Comparison of ENCODE assay signal across 11 cellular contexts in the genomic region with DNA sequence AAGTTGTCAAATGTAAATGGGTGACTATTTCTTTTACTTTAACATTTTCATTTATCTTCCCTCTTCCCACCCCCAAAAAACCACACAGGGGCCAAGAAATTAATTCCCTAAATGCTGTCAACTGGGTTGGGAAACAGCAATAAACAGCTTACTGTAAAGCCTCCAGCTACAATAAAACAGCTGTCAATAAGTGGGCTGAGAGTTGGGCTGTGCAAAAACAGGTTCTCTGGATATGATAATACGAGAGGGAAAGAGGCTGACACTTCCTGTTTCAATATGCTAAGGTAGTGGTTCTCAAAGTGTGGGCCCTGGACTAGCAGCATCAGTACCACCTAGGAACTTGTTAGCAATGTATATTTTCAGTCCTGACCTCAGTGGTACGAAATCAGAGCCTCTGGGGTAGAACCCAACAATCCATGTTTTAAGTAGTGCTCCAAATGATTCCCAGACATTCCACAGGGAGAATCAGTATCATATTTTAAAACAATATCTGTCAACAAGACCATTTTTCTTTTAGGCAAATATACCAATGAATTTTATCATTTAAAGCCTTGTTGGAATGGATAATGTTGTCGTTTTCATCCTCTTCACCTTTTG. TPM values are rescaled to one million over a fixed set of nuclear protein-coding genes. Genes with fewer than 3 reads are reported as not detected.
DNase-seq lines count a peak whose midpoint lies in the region; ATAC-seq, FAIRE-seq and TF ChIP-seq lines count a peak whose summit lies in the region.
"Had no signal": no experiment of that assay in that cellular context is flagged by ENCODE, and none has a peak within 500 bp of the region (broad histone marks: within the 10 kb centered on the region; RNA-seq: fewer than 3 reads in every experiment).

No MANE protein-coding gene starts in this region.

- DNase-seq in heart left ventricle = no peak
- DNase-seq in left cardiac atrium = no peak
- peak in 1 of 4 experiments; percentile 13 for DNase-seq in K562 (ENCODE audit: extremely low read depth in 1 of 4, low spot score in 3 of 4)
- DNase-seq in thoracic aorta (ENCODE audit: low spot score) = no peak
- no peak for DNase-seq in activated CD4-positive, alpha-beta T cell treated with anti-CD3 and anti-CD28 coated beads, Interleukin-2, amount 50 U/mL, for 1 hour
- no peak for DNase-seq in central memory CD4-positive, alpha-beta T cell
- DNase-seq: lower lobe of right lung, upper lobe of right lung had no signal

- ATAC-seq in heart left ventricle (peak in 2 of 4 donors; percentile 25 to 26), left cardiac atrium (no peak), HG03135 (IDR thresholded peaks at IDR 0.05; ENCODE audit: unreplicated experiment) (peak; percentile 72), K562 (peak; percentile 76), thoracic aorta (ENCODE audit: insufficient number of reproducible peaks, low FRiP score, low read depth) (no peak), HG03432 (IDR thresholded peaks at IDR 0.05; ENCODE audit: unreplicated experiment) (no peak)
- ATAC-seq: lower lobe of right lung, upper lobe of right lung had no signal

- TF ChIP-seq EP300 in K562 (IDR thresholded peaks at IDR 0.05; ENCODE audit: low read length) = no peak

- no peaks in the 10 kb centered on the region for H3K79me2 ChIP-seq in K562 (ENCODE audit: control insufficient read depth, insufficient read depth, low read length)

- peak overlapping the region; percentile 56 for H2AFZ ChIP-seq in K562 (ENCODE audit: low read depth, low read length)

- in situ Hi-C loops in K562 (cut with MboI) = no loop called here

- POLR2A ChIA-PET in K562 (lab: Yijun Ruan, JAX) = no interaction called here

- FAIRE-seq in K562 (lab: Jason Lieb, UNC) = no peak

- no peaks in the 10 kb centered on the region for H3K27me3 ChIP-seq in heart left ventricle
- H3K27me3 ChIP-seq in K562 (ENCODE audit: control insufficient read depth in 2 of 2, insufficient read depth in 2 of 2, low read length in 2 of 2) = no peaks in the 10 kb centered on the region
- H3K27me3 ChIP-seq in thoracic aorta (replicated peaks; ENCODE audit: insufficient read depth) = no peaks in the 10 kb centered on the region
- H3K27me3 ChIP-seq: upper lobe of right lung had no signal

- no peak for TF ChIP-seq CTCF in heart left ventricle (IDR thresholded peaks at IDR 0.05)
- TF ChIP-seq CTCF in K562 (IDR thresholded peaks at IDR 0.05 in 2 of 3, conservative IDR thresholded peaks at IDR 0.05 in 1 of 3; ENCODE audit: insufficient read depth in 2 of 3, low read depth in 1 of 3, low read length in 3 of 3) = no peak
- TF ChIP-seq CTCF in thoracic aorta (IDR thresholded peaks at IDR 0.05) = no peak

- no peak overlapping the region for H3K4me2 ChIP-seq in K562 (ENCODE audit: insufficient read depth, low read length)

- no peak overlapping the region for H3K9ac ChIP-seq in K562 (ENCODE audit: insufficient read depth in 1 of 2, low read depth in 2 of 2, low read length in 2 of 2)

- intact Hi-C loops in heart left ventricle (cut with DNase I) (loop anchor here in 9 of 10 donors (2.0 to 10.0 kb wide), 12 partner anchors 74 to 1567 kb away; no protein-coding TSS in a partner anchor), left cardiac atrium (cut with DNase I) (loop anchor here (10.0 kb wide), 4 partner anchors 147 to 1307 kb away; no protein-coding TSS in a partner anchor), K562 (cut with micrococcal nuclease) (loop anchor here (5.0 to 10.0 kb wide), 2 partner anchors 144 to 727 kb away; no protein-coding TSS in a partner anchor)

- no TSS peak for BruUV-seq in K562 (replicated peaks; lab: Mats Ljungman, UMichigan)

- 41 to 55% (median 48%) methylated on average over 3 of the region's 3 CpGs for WGBS in heart left ventricle, 4 donors
- WGBS in K562 (ENCODE audit: insufficient coverage, low coverage, missing lambda C conversion rate) = 22% methylated on average over 3 of the region's 3 CpGs

- no peak for TF ChIP-seq POLR2A in heart left ventricle (IDR thresholded peaks at IDR 0.05)
- TF ChIP-seq POLR2A in K562 (conservative IDR thresholded peaks at IDR 0.05) = no peak

- CTCF ChIA-PET in K562 (lab: Yijun Ruan, JAX; ENCODE audit: low intra/inter-chr PET ratio) = no interaction called here

- H3K27ac ChIP-seq in heart left ventricle = no peak overlapping the region
- H3K27ac ChIP-seq in K562 (ENCODE audit: extremely low read depth, low read depth, low read length) = no peak overlapping the region
- H3K27ac ChIP-seq in thoracic aorta = no peak overlapping the region
- H3K27ac ChIP-seq: lower lobe of right lung, prostate gland, upper lobe of right lung had no signal

- no peaks in the 10 kb centered on the region for H4K20me1 ChIP-seq in K562 (replicated peaks; ENCODE audit: control insufficient read depth, insufficient read depth, low read length)

- H3K4me1 ChIP-seq in heart left ventricle (peaks cover 0 to 42% (median 7%) of the 10 kb centered on the region in 12 donors), K562 (replicated peaks in 1 of 2; ENCODE audit: control insufficient read depth in 2 of 2, insufficient read depth in 2 of 2, low read length in 2 of 2) (no peaks in the 10 kb centered on the region), thoracic aorta (ENCODE audit: control insufficient read depth in 1 of 2, low read depth in 2 of 2) (peaks cover 4 to 11% of the 10 kb centered on the region in 2 donors)
- H3K4me1 ChIP-seq: prostate gland, upper lobe of right lung had no signal

- no peak for TF ChIP-seq RAD21 in K562 (CRISPR knock-in tag; conservative IDR thresholded peaks at IDR 0.05 in 1 of 2, IDR thresholded peaks at IDR 0.05 in 1 of 2)

- H3K36me3 ChIP-seq in heart left ventricle (no peaks in the 10 kb centered on the region), K562 (ENCODE audit: control insufficient read depth, insufficient read depth, low read length) (no peaks in the 10 kb centered on the region), thoracic aorta (no peaks in the 10 kb centered on the region)
- H3K36me3 ChIP-seq: lower lobe of right lung, prostate gland, upper lobe of right lung had no signal

- H3K9me3 ChIP-seq in heart left ventricle (no peaks in the 10 kb centered on the region), K562 (replicated peaks; ENCODE audit: control insufficient read depth, insufficient read depth, low read depth, low read length) (no peaks in the 10 kb centered on the region), thoracic aorta (no peaks in the 10 kb centered on the region)
- H3K9me3 ChIP-seq: lower lobe of right lung, prostate gland, upper lobe of right lung had no signal

- H3K4me3 ChIP-seq in heart left ventricle = peak overlapping the region in 7 of 12 donors; percentile 2 to 80 (median 43)
- H3K4me3 ChIP-seq in K562 = no peak overlapping the region
- peak overlapping the region; percentile 20 for H3K4me3 ChIP-seq in thoracic aorta
- H3K4me3 ChIP-seq: lower lobe of right lung, prostate gland, upper lobe of right lung had no signal

- H3K9me1 ChIP-seq in K562 (ENCODE audit: control insufficient read depth, insufficient read depth, low read length) = no peaks in the 10 kb centered on the region

TF ChIP-seq in K562, 482 proteins besides CTCF, POLR2A, EP300 and RAD21:
- TF ChIP-seq, protein P1, sequence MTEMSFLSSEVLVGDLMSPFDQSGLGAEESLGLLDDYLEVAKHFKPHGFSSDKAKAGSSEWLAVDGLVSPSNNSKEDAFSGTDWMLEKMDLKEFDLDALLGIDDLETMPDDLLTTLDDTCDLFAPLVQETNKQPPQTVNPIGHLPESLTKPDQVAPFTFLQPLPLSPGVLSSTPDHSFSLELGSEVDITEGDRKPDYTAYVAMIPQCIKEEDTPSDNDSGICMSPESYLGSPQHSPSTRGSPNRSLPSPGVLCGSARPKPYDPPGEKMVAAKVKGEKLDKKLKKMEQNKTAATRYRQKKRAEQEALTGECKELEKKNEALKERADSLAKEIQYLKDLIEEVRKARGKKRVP (CRISPR knock-in tag; IDR thresholded peaks at IDR 0.05) = no peak
- no peak for TF ChIP-seq FOXM1 (IDR thresholded peaks at IDR 0.05; ENCODE audit: low read depth)
- TF ChIP-seq FOXM1 (CRISPR knock-in tag; IDR thresholded peaks at IDR 0.05; ENCODE audit: low read depth) = no peak
- no peak for TF ChIP-seq NCOR1 (IDR thresholded peaks at IDR 0.05)
- no peak for TF ChIP-seq NCOA6 (IDR thresholded peaks at IDR 0.05)
- no peak for TF ChIP-seq COPS2 (conservative IDR thresholded peaks at IDR 0.05)
- no peak for TF ChIP-seq SLC30A9 (CRISPR knock-in tag; IDR thresholded peaks at IDR 0.05)
- TF ChIP-seq SPI1 (IDR thresholded peaks at IDR 0.05; ENCODE audit: borderline replicate concordance, low read depth, low read length) = peak; percentile 39; the same call in 1 of the 2 replicates

RNA-seq across cellular contexts. Expression of a gene that starts 8.4 kb away (rescaled TPM):
- total RNA-seq in heart left ventricle = 10 to 100 TPM; 13.6 to 26.9 (median 21.6) TPM
- 10 to 100 TPM in 1 of 2 donors, 1 to 10 TPM in 1; 3.0 to 39.6 TPM for polyA plus RNA-seq in heart left ventricle
- 10 to 100 TPM; 17.9 to 19.0 TPM for total RNA-seq in left cardiac atrium
- 0.93 and 1.2 TPM in 2 replicates for total RNA-seq in K562 (2011; cell fraction: chromatin; rRNA removed; ENCODE audit: low replicate concordance)
- 1.8 and 2.8 TPM in 2 replicates for total RNA-seq in K562 (2011; cell fraction: nucleolus; rRNA removed)
- total RNA-seq in K562 (2011; cell fraction: nucleoplasm; rRNA removed) = 1.2 and 2.1 TPM in 2 replicates
- 1.4 and 5.4 TPM in 2 replicates for total RNA-seq in K562 (2014; rRNA removed)
- 6.7 and 7.8 TPM in 2 replicates for total RNA-seq in K562 (2014; rRNA removed; fragmentation: Illumina TruSeq; extraction: Trizol)
- 4.9 and 5.2 TPM in 2 replicates for total RNA-seq in K562 (2015; rRNA removed; fragmentation: Illumina TruSeq; extraction: Trizol)
- 4.1 TPM in 2 replicates for total RNA-seq in K562 (2021)
- polyA plus RNA-seq in K562 (2011; rRNA removed) = 0.07 and 1.1 TPM in 2 replicates
- under 0.01 and 0.16 TPM in 2 replicates for polyA plus RNA-seq in K562 (2011; cell fraction: cytosol; rRNA removed)
- 0.68 TPM in 1 of 2 replicates, not detected in the other for polyA plus RNA-seq in K562 (2011; cell fraction: nucleus; rRNA removed)
- 2.7 and 4.0 TPM in 2 replicates for polyA plus RNA-seq in K562 (2012)
- 2.8 and 3.9 TPM in 2 replicates for polyA plus RNA-seq in K562 (2014; fragmentation: Illumina TruSeq; extraction: Trizol)
- polyA plus RNA-seq in K562 (2014; fragmentation: Nextera tagmentation; extraction: Ambion mirVana) = 1 to 10 TPM; 5.4 to 5.8 TPM
- polyA plus RNA-seq in K562 (2014; rRNA removed) = 2.1 and 2.3 TPM in 2 replicates
- polyA minus RNA-seq in K562 (2011; rRNA and poly(A)+ RNA removed) = 1.2 and 6.2 TPM in 2 replicates
- 3.1 TPM in 1 of 2 replicates, not detected in the other for polyA minus RNA-seq in K562 (2011; cell fraction: cytosol; rRNA and poly(A)+ RNA removed)
- 0.44 and 0.67 TPM in 2 replicates for polyA minus RNA-seq in K562 (2011; cell fraction: nucleus; rRNA and poly(A)+ RNA removed)
- total RNA-seq in thoracic aorta = 10 to 100 TPM; 12.3 to 15.3 TPM

Comparison
In these comparisons a context has a peak if more than half of its experiments do, and no peak if none do; other contexts are left out.
1. ATAC-seq: peak in HG03135 (single experiment) and K562 (single experiment); none in left cardiac atrium (0 of 2), thoracic aorta (single experiment) and HG03432 (single experiment).